In the genomic region with DNA sequence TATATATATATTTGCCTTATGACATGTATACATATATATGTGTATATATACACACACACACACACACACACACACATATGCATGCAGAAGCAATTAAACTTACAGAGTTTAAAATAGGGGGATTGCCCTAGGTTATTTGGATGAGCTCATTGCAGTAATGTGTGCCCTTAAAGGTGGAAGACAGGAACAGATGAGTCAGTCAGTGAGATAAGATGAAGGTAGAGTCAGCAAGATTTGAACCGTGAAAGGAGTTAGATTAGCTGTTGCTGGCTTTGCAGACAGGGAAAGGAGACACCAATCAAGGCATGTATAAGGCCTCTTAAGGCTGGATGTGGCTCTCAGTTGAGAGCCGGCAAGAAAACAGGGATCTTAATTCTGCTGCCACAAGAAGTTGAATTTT, we compare ENCODE assay signal across 26 cellular contexts.
DNase-seq lines count a peak whose midpoint lies in the region; ATAC-seq, FAIRE-seq and TF ChIP-seq lines count a peak whose summit lies in the region.
"Had no signal": no experiment of that assay in that cellular context is flagged by ENCODE, and none has a peak within 500 bp of the region (broad histone marks: within the 10 kb centered on the region; RNA-seq: fewer than 3 reads in every experiment).

No MANE protein-coding gene starts in this region.

- peak overlapping the region; percentile 41 for H3K9ac ChIP-seq in smooth muscle cell (ENCODE audit: low read depth)

- peak overlapping the region; percentile 36 for H2AFZ ChIP-seq in smooth muscle cell (ENCODE audit: low read depth)
- H2AFZ ChIP-seq in OCI-LY7 (ENCODE audit: low read length) = no peak overlapping the region

- peak overlapping the region; percentile 73 for H3K27ac ChIP-seq in smooth muscle cell (ENCODE audit: low read depth)
- no peak overlapping the region for H3K27ac ChIP-seq in OCI-LY7 (ENCODE audit: low read depth, low read length, poor library complexity, severe bottlenecking)
- H3K27ac ChIP-seq: 22Rv1, gastrocnemius medialis, left lung, transverse colon had no signal

- BruUV-seq in OCI-LY7 (replicated peaks; lab: Mats Ljungman, UMichigan) = no TSS peak

- H3K4me1 ChIP-seq in smooth muscle cell (ENCODE audit: low read depth) (peaks cover 11% of the 10 kb centered on the region), OCI-LY7 (ENCODE audit: insufficient read depth, low read length, poor library complexity, severe bottlenecking) (no peaks in the 10 kb centered on the region)
- H3K4me1 ChIP-seq: gastrocnemius medialis, left lung, transverse colon had no signal

- H3K9me2 ChIP-seq in OCI-LY7 (ENCODE audit: insufficient read depth, low read length) = no peaks in the 10 kb centered on the region

- H3K36me3 ChIP-seq in smooth muscle cell (ENCODE audit: low read depth) = no peaks in the 10 kb centered on the region
- no peaks in the 10 kb centered on the region for H3K36me3 ChIP-seq in OCI-LY7 (ENCODE audit: insufficient read depth, low read length)
- H3K36me3 ChIP-seq: gastrocnemius medialis, left lung, transverse colon had no signal

- H3K4me3 ChIP-seq in smooth muscle cell = no peak overlapping the region
- H3K4me3 ChIP-seq in OCI-LY7 (ENCODE audit: low read depth, low read length, poor library complexity, severe bottlenecking) = no peak overlapping the region
- H3K4me3 ChIP-seq: gastrocnemius medialis, K562, left lung, transverse colon had no signal

- no peak overlapping the region for H3K4me3 Mint-ChIP-seq in activated CD8-positive, alpha-beta T cell treated with anti-CD3 and anti-CD28 coated beads for 36 hours
- H3K4me3 Mint-ChIP-seq in activated CD8-positive, alpha-beta T cell treated with anti-CD3 and anti-CD28 coated beads, Interleukin-2, amount 10 ng/mL, durations not matched to agents 7 days and 5 days = no peak overlapping the region
- H3K4me3 Mint-ChIP-seq in T-cell = no peak overlapping the region
- H3K4me3 Mint-ChIP-seq: nephron; stimulated activated naive CD8-positive, alpha-beta T cell treated with anti-CD3 and anti-CD28 coated beads, Interleukin-15, Interleukin-2, amounts not matched to agents 100 ng/mL and 50 ng/mL, for 24 hours; T-helper 2 cell treated with Interferon-gamma antibody and Interleukin-4, amounts not matched to agents 5 μg/mL and 100 μg/mL, for 36 hours; WTC11 had no signal

- H3K27me3 ChIP-seq in smooth muscle cell (ENCODE audit: low read depth) = no peaks in the 10 kb centered on the region
- H3K27me3 ChIP-seq: gastrocnemius medialis, left lung, transverse colon had no signal

- ATAC-seq in activated CD8-positive, alpha-beta T cell treated with anti-CD3 and anti-CD28 coated beads for 36 hours = peak; percentile 29
- no peak for ATAC-seq in activated CD8-positive, alpha-beta T cell treated with anti-CD3 and anti-CD28 coated beads, Interleukin-2, amount 10 ng/mL, durations not matched to agents 7 days and 5 days
- ATAC-seq in HG03378 (IDR thresholded peaks at IDR 0.05; ENCODE audit: unreplicated experiment) (no peak), T-cell (replicated peaks in 1 of 4) (no peak)
- ATAC-seq: esophagus mucosa, gastrocnemius medialis, K562, left lung, WTC11 had no signal

- no peaks in the 10 kb centered on the region for H3K27me3 Mint-ChIP-seq in activated CD8-positive, alpha-beta T cell treated with anti-CD3 and anti-CD28 coated beads for 36 hours
- H3K27me3 Mint-ChIP-seq in activated CD8-positive, alpha-beta T cell treated with anti-CD3 and anti-CD28 coated beads, Interleukin-2, amount 10 ng/mL, durations not matched to agents 7 days and 5 days (ENCODE audit: low read depth) = no peaks in the 10 kb centered on the region
- H3K27me3 Mint-ChIP-seq in T-cell = no peaks in the 10 kb centered on the region
- H3K27me3 Mint-ChIP-seq: stimulated activated naive CD8-positive, alpha-beta T cell treated with anti-CD3 and anti-CD28 coated beads, Interleukin-15, Interleukin-2, amounts not matched to agents 100 ng/mL and 50 ng/mL, for 24 hours had no signal

- H3F3A ChIP-seq in smooth muscle cell (ENCODE audit: low read depth) = peaks cover 3% of the 10 kb centered on the region

- intact Hi-C loops in activated CD8-positive, alpha-beta T cell treated with anti-CD3 and anti-CD28 coated beads for 36 hours (cut with micrococcal nuclease) = no loop called here
- intact Hi-C loops in OCI-LY7 (cut with micrococcal nuclease; ENCODE audit: unreplicated experiment) = no loop called here

- H3K27ac Mint-ChIP-seq in activated CD8-positive, alpha-beta T cell treated with anti-CD3 and anti-CD28 coated beads for 36 hours = no peak overlapping the region
- H3K27ac Mint-ChIP-seq in activated CD8-positive, alpha-beta T cell treated with anti-CD3 and anti-CD28 coated beads, Interleukin-2, amount 10 ng/mL, durations not matched to agents 7 days and 5 days = no peak overlapping the region
- no peak overlapping the region for H3K27ac Mint-ChIP-seq in T-cell
- H3K27ac Mint-ChIP-seq: nephron; stimulated activated naive CD8-positive, alpha-beta T cell treated with anti-CD3 and anti-CD28 coated beads, Interleukin-15, Interleukin-2, amounts not matched to agents 100 ng/mL and 50 ng/mL, for 24 hours; T-helper 2 cell treated with Interferon-gamma antibody and Interleukin-4, amounts not matched to agents 5 μg/mL and 100 μg/mL, for 36 hours; WTC11 had no signal

- H3K9me3 ChIP-seq in smooth muscle cell (replicated peaks; ENCODE audit: low read depth) (no peaks in the 10 kb centered on the region), OCI-LY7 (ENCODE audit: low read length) (peaks cover 4% of the 10 kb centered on the region; the same call in 1 of the 2 replicates)
- H3K9me3 ChIP-seq: gastrocnemius medialis, left lung, transverse colon had no signal

- WGBS in smooth muscle cell (ENCODE audit: low lambda C conversion rate) = 9% methylated on average over 2 of the region's 2 CpGs

- CTCF ChIA-PET in activated CD8-positive, alpha-beta T cell treated with anti-CD3 and anti-CD28 coated beads for 36 hours (lab: Charles Lee) = no interaction called here
- CTCF ChIA-PET in activated CD8-positive, alpha-beta T cell treated with anti-CD3 and anti-CD28 coated beads, Interleukin-2, amount 10 ng/mL, durations not matched to agents 7 days and 5 days (lab: Charles Lee) = no interaction called here
- CTCF ChIA-PET in OCI-LY7 (lab: Charles Lee; ENCODE audit: unreplicated experiment) = no interaction called here
- CTCF ChIA-PET in T-cell (lab: Charles Lee) = no interaction called here

- POLR2A ChIA-PET in activated CD8-positive, alpha-beta T cell treated with anti-CD3 and anti-CD28 coated beads for 36 hours (lab: Charles Lee) = no interaction called here
- POLR2A ChIA-PET in activated CD8-positive, alpha-beta T cell treated with anti-CD3 and anti-CD28 coated beads, Interleukin-2, amount 10 ng/mL, durations not matched to agents 7 days and 5 days (lab: Charles Lee) = no interaction called here
- POLR2A ChIA-PET in OCI-LY7 (lab: Charles Lee) = no interaction called here
- POLR2A ChIA-PET in T-cell (lab: Charles Lee) = no interaction called here

- TF ChIP-seq CTCF in activated CD8-positive, alpha-beta T cell treated with anti-CD3 and anti-CD28 coated beads for 36 hours (IDR thresholded peaks at IDR 0.05) = no peak
- TF ChIP-seq CTCF in smooth muscle cell (IDR thresholded peaks at IDR 0.05; ENCODE audit: borderline replicate concordance, insufficient read depth, poor library complexity, severe bottlenecking) (no peak), OCI-LY7 (conservative IDR thresholded peaks at IDR 0.05; ENCODE audit: low read length) (no peak)

- H3K9me3 Mint-ChIP-seq in activated CD8-positive, alpha-beta T cell treated with anti-CD3 and anti-CD28 coated beads for 36 hours = peaks cover 6% of the 10 kb centered on the region
- H3K9me3 Mint-ChIP-seq in activated CD8-positive, alpha-beta T cell treated with anti-CD3 and anti-CD28 coated beads, Interleukin-2, amount 10 ng/mL, durations not matched to agents 7 days and 5 days (ENCODE audit: insufficient read depth) = no peaks in the 10 kb centered on the region
- peaks cover 6 to 26% (median 7%) of the 10 kb centered on the region in 3 donors for H3K9me3 Mint-ChIP-seq in T-cell

- H4K20me1 ChIP-seq in smooth muscle cell (ENCODE audit: low read depth) = no peaks in the 10 kb centered on the region
- H4K20me1 ChIP-seq in OCI-LY7 (ENCODE audit: insufficient read depth, low read length) = no peaks in the 10 kb centered on the region

- no peaks in the 10 kb centered on the region for H3K36me3 Mint-ChIP-seq in activated CD8-positive, alpha-beta T cell treated with anti-CD3 and anti-CD28 coated beads for 36 hours (ENCODE audit: low read depth)
- H3K36me3 Mint-ChIP-seq in activated CD8-positive, alpha-beta T cell treated with anti-CD3 and anti-CD28 coated beads, Interleukin-2, amount 10 ng/mL, durations not matched to agents 7 days and 5 days (ENCODE audit: low read depth) = no peaks in the 10 kb centered on the region
- no peaks in the 10 kb centered on the region for H3K36me3 Mint-ChIP-seq in T-cell

- peaks cover 9% of the 10 kb centered on the region for H3K4me1 Mint-ChIP-seq in activated CD8-positive, alpha-beta T cell treated with anti-CD3 and anti-CD28 coated beads for 36 hours (ENCODE audit: low read depth)
- peaks cover 9% of the 10 kb centered on the region for H3K4me1 Mint-ChIP-seq in activated CD8-positive, alpha-beta T cell treated with anti-CD3 and anti-CD28 coated beads, Interleukin-2, amount 10 ng/mL, durations not matched to agents 7 days and 5 days (ENCODE audit: low read depth)
- no peaks in the 10 kb centered on the region for H3K4me1 Mint-ChIP-seq in T-cell

- no peak for DNase-seq in activated CD8-positive, alpha-beta T cell treated with anti-CD3 and anti-CD28 coated beads for 36 hours
- no peak for DNase-seq in activated CD8-positive, alpha-beta T cell treated with anti-CD3 and anti-CD28 coated beads, Interleukin-2, amount 10 ng/mL, durations not matched to agents 7 days and 5 days
- peak; percentile 94 for DNase-seq in RCC 7860 (ENCODE audit: low spot score)
- peak; percentile 44 for DNase-seq in glomerular visceral epithelial cell (ENCODE audit: extremely low spot score)
- DNase-seq in smooth muscle cell (lab: John Stamatoyannopoulos, UW; ENCODE audit: unreplicated experiment) = no peak
- DNase-seq in OCI-LY7 (ENCODE audit: low spot score) = no peak
- DNase-seq in T-cell = no peak
- DNase-seq: activated CD4-positive, alpha-beta T cell treated with anti-CD3 and anti-CD28 coated beads, Interleukin-2, amount 50 U/mL, for 48 hours; activated gamma-delta T cell treated with Interleukin-2 at 50 U/mL for 16 hours; activated T-cell treated with anti-CD3 and anti-CD28 coated beads for 4 hours; amniotic stem cell; caudate nucleus; effector CD4-positive, alpha-beta T cell; gastrocnemius medialis; left lung; NCI-H1694 treated with DMSO at 0.1 percent for 48 hours; stimulated activated CD4-positive, alpha-beta T cell treated with anti-CD3 and anti-CD28 coated beads, Interleukin-1b, Interleukin-23, amount 100 ng/mL, for 48 hours; transverse colon had no signal

- H3K4me2 ChIP-seq in smooth muscle cell (no peak overlapping the region), OCI-LY7 (ENCODE audit: low read length) (no peak overlapping the region)

- H3K79me2 ChIP-seq in smooth muscle cell (ENCODE audit: low read depth) (no peaks in the 10 kb centered on the region), OCI-LY7 (ENCODE audit: insufficient read depth, low read depth, low read length) (no peaks in the 10 kb centered on the region)

- peak; percentile 92 for FAIRE-seq in RCC 7860 (lab: Jason Lieb, UNC)
- FAIRE-seq: K562 had no signal

Comparison
In these comparisons a context has a peak if more than half of its experiments do, and no peak if none do; other contexts are left out.
1. DNase-seq: peak in RCC 7860 (single experiment) and glomerular visceral epithelial cell (single experiment); none in activated CD8-positive, alpha-beta T cell treated with anti-CD3 and anti-CD28 coated beads for 36 hours (single experiment), activated CD8-positive, alpha-beta T cell treated with anti-CD3 and anti-CD28 coated beads, Interleukin-2, amount 10 ng/mL, durations not matched to agents 7 days and 5 days (single experiment), smooth muscle cell (single experiment), OCI-LY7 (single experiment) and T-cell (0 of 34).